ENCODE assay signal across 7 cellular contexts in genomic region chr20:45742596-45742995, GRCh38. TPM values are rescaled to one million over a fixed set of nuclear protein-coding genes. Genes with fewer than 3 reads are reported as not detected.
"Had no signal": no experiment of that assay in that cellular context is flagged by ENCODE, and none has a peak within 500 bp of the region (broad histone marks: within the 10 kb centered on the region; RNA-seq: fewer than 3 reads in every experiment).

No MANE protein-coding gene starts in this region.

- DNase-seq: IMR-90 had no signal

- H3K27ac ChIP-seq: HL-60 had no signal

- H3K4me3 ChIP-seq: K562 had no signal

RNA-seq across cellular contexts. Expression of gene SPINT4, which starts 20.4 kb away (rescaled TPM):
- total RNA-seq: HepG2, HT-29, HT1080, IMR-90, K562 had no signal
- polyA plus RNA-seq: HepG2, IgD-negative memory B cell, IMR-90, K562 had no signal

RNA-seq across cellular contexts. Expression of gene WFDC10B, which starts 37.8 kb away (rescaled TPM):
- total RNA-seq: HepG2, HT-29, IMR-90, K562 had no signal
- polyA plus RNA-seq: IgD-negative memory B cell, IMR-90, K562 had no signal

RNA-seq across cellular contexts. Expression of gene WFDC13, which starts 40.8 kb away (rescaled TPM):
- total RNA-seq: HepG2, HT-29, HT1080, IMR-90, K562 had no signal
- polyA plus RNA-seq: HepG2, IgD-negative memory B cell, IMR-90, K562 had no signal

RNA-seq across cellular contexts. Expression of gene WFDC3, which starts 49.1 kb away (rescaled TPM):
- total RNA-seq: HT-29, K562 had no signal
- polyA plus RNA-seq: HepG2, IgD-negative memory B cell had no signal
